In the genomic region with DNA sequence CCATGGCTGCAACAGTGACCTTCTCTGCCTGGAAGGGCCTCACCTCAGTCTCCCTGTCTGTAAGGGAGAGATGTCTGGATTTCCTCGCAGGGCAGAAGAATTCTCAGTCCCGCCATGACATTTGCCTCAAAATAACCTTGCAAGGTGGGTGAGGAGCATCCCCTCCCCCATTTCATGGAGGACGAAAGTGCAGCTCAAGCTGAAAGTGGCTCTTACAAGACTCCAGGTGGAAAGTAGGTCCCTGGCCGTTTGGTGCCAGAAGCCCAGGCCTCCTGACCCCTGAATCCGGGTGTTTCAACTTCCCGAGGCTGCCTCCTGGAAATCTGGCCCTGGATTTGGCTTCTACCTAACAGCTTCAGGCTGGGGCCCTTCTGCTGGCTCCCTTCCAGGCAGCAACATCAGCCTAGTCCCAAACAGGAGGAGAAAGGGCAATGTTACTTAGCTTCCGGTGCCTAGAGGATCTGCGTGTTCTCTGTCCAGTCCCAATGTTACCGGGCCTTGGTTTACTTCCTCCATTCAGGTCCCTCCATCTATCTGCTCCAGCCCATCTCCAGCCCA, we compare ENCODE assay signal across 10 cellular contexts.
A peak's percentile ranks its signal among the peaks of the same experiment; 100 is the strongest.
DNase-seq lines count a peak whose midpoint lies in the region; ATAC-seq and TF ChIP-seq lines count a peak whose summit lies in the region.
"Had no signal": no experiment of that assay in that cellular context is flagged by ENCODE, and none has a peak within 500 bp of the region (broad histone marks: within the 10 kb centered on the region; RNA-seq: fewer than 3 reads in every experiment).

No MANE protein-coding gene starts in this region.

- peaks cover 3% of the 10 kb centered on the region for H3K4me1 ChIP-seq in NT2/D1 (ENCODE audit: insufficient read depth, insufficient read length)

- peaks cover 0 to 2% of the 10 kb centered on the region in 2 donors for H3K4me1 Mint-ChIP-seq in effector memory CD8-positive, alpha-beta T cell (ENCODE audit: low read depth in 2 of 2)

- H3K27ac Mint-ChIP-seq in effector memory CD8-positive, alpha-beta T cell, result no peak overlapping the region
- H3K27ac Mint-ChIP-seq: activated CD8-positive, alpha-beta T cell treated with anti-CD3 and anti-CD28 coated beads, Interleukin-2, amount 10 ng/mL, durations not matched to agents 7 days and 5 days had no signal

- peaks cover 5 to 42% of the 10 kb centered on the region in 2 donors for H3K27me3 Mint-ChIP-seq in effector memory CD8-positive, alpha-beta T cell

- peak overlapping the region; percentile 86 for H3K9ac ChIP-seq in NT2/D1 (ENCODE audit: insufficient read length, low read depth)

- no peaks in the 10 kb centered on the region for H3K9me3 ChIP-seq in NT2/D1 (ENCODE audit: insufficient read depth, low read length)

- peak overlapping the region; percentile 62 for H3K4me3 ChIP-seq in NT2/D1 (ENCODE audit: insufficient read length, low read depth)
- H3K4me3 ChIP-seq in fibroblast of pulmonary artery (replicated peaks; ENCODE audit: low read depth, low read length), result no peak overlapping the region
- H3K4me3 ChIP-seq in retinal pigment epithelial cell (ENCODE audit: low read length), result no peak overlapping the region

- TF ChIP-seq CTCF in fibroblast of pulmonary artery (IDR thresholded peaks at IDR 0.05; ENCODE audit: low read length, missing control alignments) (no peak), retinal pigment epithelial cell (conservative IDR thresholded peaks at IDR 0.05; ENCODE audit: low read depth, low read length) (no peak)

- no peak for ATAC-seq in GM21381 (IDR thresholded peaks at IDR 0.05; ENCODE audit: unreplicated experiment)
- no peak for ATAC-seq in HG02623 (IDR thresholded peaks at IDR 0.05; ENCODE audit: unreplicated experiment)
- ATAC-seq in effector memory CD8-positive, alpha-beta T cell (replicated peaks), result no peak
- ATAC-seq: activated CD8-positive, alpha-beta T cell treated with anti-CD3 and anti-CD28 coated beads, Interleukin-2, amount 10 ng/mL, durations not matched to agents 7 days and 5 days had no signal

- H3K4me3 Mint-ChIP-seq in effector memory CD8-positive, alpha-beta T cell, result no peak overlapping the region
- H3K4me3 Mint-ChIP-seq: activated CD8-positive, alpha-beta T cell treated with anti-CD3 and anti-CD28 coated beads, Interleukin-2, amount 10 ng/mL, durations not matched to agents 7 days and 5 days had no signal

- DNase-seq in ELF-1 (ENCODE audit: low read depth, low spot score) (peak; percentile 36), NT2/D1 (ENCODE audit: low read depth, low spot score) (no peak), fibroblast of pulmonary artery (ENCODE audit: low read depth) (peak; percentile 53), retinal pigment epithelial cell (ENCODE audit: low read depth) (peak; percentile 19), DMS153 treated with DMSO at 0.1 percent for 48 hours (lab: John Stamatoyannopoulos, UW; ENCODE audit: unreplicated experiment) (no peak)
- no peak for DNase-seq in effector memory CD8-positive, alpha-beta T cell
- DNase-seq: activated CD8-positive, alpha-beta T cell treated with anti-CD3 and anti-CD28 coated beads, Interleukin-2, amount 10 ng/mL, durations not matched to agents 7 days and 5 days; NK-92 treated with Interleukin-12 subunit alpha and Interleukin-12 subunit beta, amount 100 ng/mL, for 24 hours had no signal

- no peaks in the 10 kb centered on the region for H3K9me3 Mint-ChIP-seq in effector memory CD8-positive, alpha-beta T cell

- H3K36me3 Mint-ChIP-seq in effector memory CD8-positive, alpha-beta T cell (ENCODE audit: insufficient read depth), result no peaks in the 10 kb centered on the region

- peaks cover 8% of the 10 kb centered on the region for H3K36me3 ChIP-seq in NT2/D1 (ENCODE audit: insufficient read depth, insufficient read length, low read length)

- no peaks in the 10 kb centered on the region for H3K27me3 ChIP-seq in NT2/D1 (ENCODE audit: insufficient read depth, insufficient read length)

Comparison
In these comparisons a context has a peak if more than half of its experiments do, and no peak if none do; other contexts are left out.
1. DNase-seq: peak in ELF-1 (single experiment), fibroblast of pulmonary artery (single experiment) and retinal pigment epithelial cell (single experiment); none in NT2/D1 (single experiment), effector memory CD8-positive, alpha-beta T cell (0 of 3) and DMS153 treated with DMSO at 0.1 percent for 48 hours (single experiment).